In genomic region chr1:111486431-111486830, GRCh38 we compare ENCODE assay signal across 16 cellular contexts. TPM values are rescaled to one million over a fixed set of nuclear protein-coding genes. Genes with fewer than 3 reads are reported as not detected.
DNase-seq lines count a peak whose midpoint lies in the region; ATAC-seq, FAIRE-seq and TF ChIP-seq lines count a peak whose summit lies in the region.
"Had no signal": no experiment of that assay in that cellular context is flagged by ENCODE, and none has a peak within 500 bp of the region (broad histone marks: within the 10 kb centered on the region; RNA-seq: fewer than 3 reads in every experiment).

No MANE protein-coding gene starts in this region.

- FAIRE-seq in frontal cortex (lab: Jason Lieb, UNC), result no peak

- TF ChIP-seq CTCF in PC-9 (conservative IDR thresholded peaks at IDR 0.05) (no peak), epithelial cell of esophagus (IDR thresholded peaks at IDR 0.05; ENCODE audit: insufficient read depth, low read depth, low read length, missing control alignments) (no peak)

- POLR2A ChIA-PET in PC-9 (lab: Charles Lee; ENCODE audit: unreplicated experiment), result interaction anchor here (0.6 kb wide), 1 partner anchor 378 kb away, joined by 3 read pairs; no protein-coding TSS in a partner anchor

- DNase-seq in Daoy (ENCODE audit: low read depth) (peak; percentile 32), PC-9 (peak; percentile 51 to 64), epithelial cell of esophagus (ENCODE audit: low read depth) (peak; percentile 20), substantia nigra (lab: John Stamatoyannopoulos, UW) (no peak), frontal cortex (ENCODE audit: low spot score in 2 of 2) (no peak), foreskin melanocyte (no peak)
- DNase-seq: 8988T; AML-193; Caco-2; CD8-positive, alpha-beta memory T cell; DMS53; H7; IMR-90 had no signal

- H3K4me3 ChIP-seq in PC-9, result no peak overlapping the region
- H3K4me3 ChIP-seq in epithelial cell of esophagus (ENCODE audit: low read length), result no peak overlapping the region
- H3K4me3 ChIP-seq: BLaER1, GM23338 had no signal

- H3K36me3 ChIP-seq in PC-9 (ENCODE audit: low read depth), result no peaks in the 10 kb centered on the region
- H3K36me3 ChIP-seq: BLaER1 had no signal

- H4K20me1 ChIP-seq in PC-9 (ENCODE audit: insufficient read depth), result no peaks in the 10 kb centered on the region
- H4K20me1 ChIP-seq: BLaER1 had no signal

- H3F3A ChIP-seq in PC-9 (ENCODE audit: insufficient read depth, low read depth), result no peaks in the 10 kb centered on the region

- H3K79me2 ChIP-seq in PC-9 (ENCODE audit: low read depth), result no peaks in the 10 kb centered on the region

- CTCF ChIA-PET in PC-9 (lab: Charles Lee), result interaction anchor here (0.6 kb wide), 1 partner anchor 181 kb away, joined by 6 read pairs; no protein-coding TSS in a partner anchor

- no TSS peak for BruUV-seq in PC-9 (replicated peaks; lab: Mats Ljungman, UMichigan)

- intact Hi-C loops in PC-9 (cut with micrococcal nuclease; ENCODE audit: unreplicated experiment), result loop anchor here (10.0 kb wide), 1 partner anchor 878 kb away; no protein-coding TSS in a partner anchor

- no peak for ATAC-seq in HG02610 (IDR thresholded peaks at IDR 0.05; ENCODE audit: unreplicated experiment)
- ATAC-seq: GM23338 had no signal

- H3K27ac ChIP-seq in PC-9 (no peak overlapping the region), substantia nigra (ENCODE audit: low read depth, low read length, poor library complexity, severe bottlenecking) (peak overlapping the region; percentile 92)
- H3K27ac ChIP-seq: BLaER1 had no signal

- no peak overlapping the region for H2AFZ ChIP-seq in PC-9
- H2AFZ ChIP-seq: GM23338 had no signal

- H3K4me1 ChIP-seq in PC-9 (replicated peaks; ENCODE audit: insufficient read depth), result peaks cover 12% of the 10 kb centered on the region; the same call in 1 of the 2 replicates
- H3K4me1 ChIP-seq: BLaER1, Caco-2 had no signal

- no peaks in the 10 kb centered on the region for H3K9me2 ChIP-seq in PC-9 (ENCODE audit: insufficient read depth)

- H3K27me3 ChIP-seq in PC-9 (ENCODE audit: insufficient read depth, low read depth), result no peaks in the 10 kb centered on the region
- H3K27me3 ChIP-seq: BLaER1 had no signal

- H3K9me3 ChIP-seq in PC-9 (ENCODE audit: insufficient read depth, low read depth), result no peaks in the 10 kb centered on the region
- H3K9me3 ChIP-seq: BLaER1, Caco-2 had no signal

- peak overlapping the region; percentile 8 for H3K4me2 ChIP-seq in PC-9
- H3K4me2 ChIP-seq: BLaER1, GM23338 had no signal

RNA-seq across cellular contexts. Expression of gene C1orf162, which starts 12.6 kb away (rescaled TPM):
- total RNA-seq in Daoy (2014; rRNA removed; shearing (Covaris generic)), result 0.11 TPM in 1 of 2 replicates, not detected in the other
- total RNA-seq in PC-9 (2021) (0.20 and 0.53 TPM in 2 replicates), frontal cortex (0.41 TPM)
- total RNA-seq: IMR-90 had no signal

RNA-seq across cellular contexts. Expression of gene ADORA3, which starts 17.0 kb away (rescaled TPM):
- total RNA-seq in Daoy (2014; rRNA removed; shearing (Covaris generic)), result not detected in 2 replicates
- total RNA-seq in PC-9 (2021), result not detected in 2 replicates
- total RNA-seq in frontal cortex, result 1.6 TPM
- total RNA-seq: Caco-2, GM23338, H7, IMR-90 had no signal

RNA-seq across cellular contexts. Expression of gene TMIGD3, which starts 17.0 kb away (rescaled TPM):
- not detected in 2 replicates for total RNA-seq in Daoy (2014; rRNA removed; shearing (Covaris generic))
- not detected in 2 replicates for total RNA-seq in PC-9 (2021)
- total RNA-seq in frontal cortex, result 1.2 TPM
- total RNA-seq: GM23338 had no signal

RNA-seq across cellular contexts. Expression of gene ATP5PB, which starts 37.2 kb away (rescaled TPM):
- total RNA-seq in Daoy (2014; rRNA removed; shearing (Covaris generic)), result 722 and 890 TPM in 2 replicates
- total RNA-seq in PC-9 (2021) (183 and 212 TPM in 2 replicates), frontal cortex (254 TPM)

RNA-seq across cellular contexts. Expression of gene WDR77, which starts 37.4 kb away (rescaled TPM):
- 145 and 169 TPM in 2 replicates for total RNA-seq in Daoy (2014; rRNA removed; shearing (Covaris generic))
- total RNA-seq in PC-9 (2021) (20.6 and 23.7 TPM in 2 replicates), frontal cortex (20.8 TPM)

Comparison
In these comparisons a context has a peak if more than half of its experiments do, and no peak if none do; other contexts are left out.
1. DNase-seq: peak in Daoy (single experiment), PC-9 (2 of 2) and epithelial cell of esophagus (single experiment); none in substantia nigra (0 of 49), frontal cortex (0 of 2) and foreskin melanocyte (single experiment).